ENCODE assay signal across 8 cellular contexts in the genomic region with DNA sequence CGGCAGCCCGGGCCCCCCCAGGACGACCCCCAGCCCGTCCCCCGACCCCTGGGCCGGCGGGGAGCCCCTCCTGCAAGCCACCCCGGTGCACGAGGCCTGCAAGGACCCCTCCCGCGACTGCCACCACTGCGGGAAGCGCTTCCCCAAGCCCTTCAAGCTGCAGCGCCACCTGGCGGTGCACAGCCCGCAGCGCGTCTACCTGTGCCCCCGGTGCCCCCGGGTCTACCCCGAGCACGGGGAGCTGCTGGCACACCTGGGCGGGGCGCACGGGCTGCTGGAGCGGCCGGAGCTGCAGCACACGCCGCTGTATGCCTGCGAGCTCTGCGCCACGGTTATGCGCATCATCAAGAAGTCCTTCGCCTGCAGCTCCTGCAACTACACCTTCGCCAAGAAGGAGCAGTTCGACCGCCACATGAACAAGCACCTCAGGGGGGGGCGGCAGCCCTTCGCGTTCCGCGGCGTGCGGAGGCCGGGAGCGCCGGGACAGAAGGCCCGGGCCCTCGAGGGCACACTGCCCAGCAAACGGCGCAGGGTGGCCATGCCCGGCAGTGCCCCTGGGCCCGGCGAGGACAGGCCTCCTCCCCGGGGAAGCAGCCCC. TPM values are rescaled to one million over a fixed set of nuclear protein-coding genes. Genes with fewer than 3 reads are reported as not detected.
DNase-seq lines count a peak whose midpoint lies in the region; ATAC-seq and TF ChIP-seq lines count a peak whose summit lies in the region.

No MANE protein-coding gene starts in this region.

- BruUV-seq in Calu3 (replicated peaks; lab: Mats Ljungman, UMichigan), result no TSS peak

- WGBS in lung, 2 donors, result 43 to 53% methylated on average over 49 to 55 of the region's 55 CpGs

- H3K27me3 Mint-ChIP-seq in Calu3 (ENCODE audit: unreplicated experiment), result peaks cover 77% of the 10 kb centered on the region
- no peaks in the 10 kb centered on the region for H3K27me3 Mint-ChIP-seq in stimulated activated naive CD8-positive, alpha-beta T cell treated with anti-CD3 and anti-CD28 coated beads, Interleukin-15, amount 100 ng/mL, for 72 hours

- DNase-seq in Calu3 (peak; percentile 87), lung (ENCODE audit: low spot score) (peak; percentile 58), kidney glomerular epithelial cell (lab: John Stamatoyannopoulos, UW) (no peak)
- peak; percentile 41 for DNase-seq in central memory CD4-positive, alpha-beta T cell
- peak; percentile 67 to 72 for DNase-seq in stimulated activated naive CD8-positive, alpha-beta T cell treated with anti-CD3 and anti-CD28 coated beads, Interleukin-15, amount 100 ng/mL, for 72 hours

- H3K36me3 Mint-ChIP-seq in Calu3 (ENCODE audit: insufficient read depth, unreplicated experiment), result no peaks in the 10 kb centered on the region

- CTCF ChIA-PET in Calu3 (lab: Charles Lee), result interaction anchor here (0.6 to 1.6 kb wide), 11 partner anchors 10 to 549 kb away, joined by 3 to 26 read pairs (median 3); no protein-coding TSS in a partner anchor

- no peak overlapping the region for H3K27ac ChIP-seq in lung (ENCODE audit: low read depth in 1 of 2, low read length in 1 of 2)

- no peaks in the 10 kb centered on the region for H3K4me1 Mint-ChIP-seq in Calu3 (ENCODE audit: low read depth, unreplicated experiment)
- no peaks in the 10 kb centered on the region for H3K4me1 Mint-ChIP-seq in stimulated activated naive CD8-positive, alpha-beta T cell treated with anti-CD3 and anti-CD28 coated beads, Interleukin-15, amount 100 ng/mL, for 72 hours

- intact Hi-C loops in Calu3 (cut with micrococcal nuclease; ENCODE audit: unreplicated experiment), result loop anchor here (2.0 to 5.0 kb wide), 2 partner anchors 150 to 243 kb away; no protein-coding TSS in a partner anchor

- H3K9me3 Mint-ChIP-seq in Calu3 (ENCODE audit: low read depth, unreplicated experiment), result no peaks in the 10 kb centered on the region
- no peaks in the 10 kb centered on the region for H3K9me3 Mint-ChIP-seq in stimulated activated naive CD8-positive, alpha-beta T cell treated with anti-CD3 and anti-CD28 coated beads, Interleukin-15, amount 100 ng/mL, for 72 hours

- no peaks in the 10 kb centered on the region for H3K4me1 ChIP-seq in lung (ENCODE audit: control insufficient read depth in 2 of 2, insufficient read depth in 2 of 2, low read length in 2 of 2)

- TF ChIP-seq CTCF in Calu3 (IDR thresholded peaks at IDR 0.05; ENCODE audit: unreplicated experiment) (peak; percentile 95), LNCAP (IDR thresholded peaks at IDR 0.05) (peak; percentile 99), lung (IDR thresholded peaks at IDR 0.05; ENCODE audit: control extremely low read depth, extremely low read depth) (peak; percentile 59)

- H3K36me3 ChIP-seq in lung (ENCODE audit: control insufficient read depth in 2 of 2, insufficient read depth in 2 of 2, low read length in 2 of 2), result no peaks in the 10 kb centered on the region

- H3K4me3 Mint-ChIP-seq in Calu3 (ENCODE audit: low read depth, unreplicated experiment), result no peak overlapping the region
- H3K4me3 Mint-ChIP-seq in stimulated activated naive CD8-positive, alpha-beta T cell treated with anti-CD3 and anti-CD28 coated beads, Interleukin-15, amount 100 ng/mL, for 72 hours, result no peak overlapping the region

- no peaks in the 10 kb centered on the region for H3K9me3 ChIP-seq in lung (ENCODE audit: control insufficient read depth in 2 of 2, insufficient read depth in 1 of 2, low read length in 1 of 2)

- H3K27ac Mint-ChIP-seq in Calu3 (ENCODE audit: unreplicated experiment), result no peak overlapping the region
- no peak overlapping the region for H3K27ac Mint-ChIP-seq in stimulated activated naive CD8-positive, alpha-beta T cell treated with anti-CD3 and anti-CD28 coated beads, Interleukin-15, amount 100 ng/mL, for 72 hours

- H3K27me3 ChIP-seq in lung (ENCODE audit: control insufficient read depth, insufficient read depth), result peaks cover 3% of the 10 kb centered on the region

- ATAC-seq in activated CD4-positive, CD25-positive, alpha-beta regulatory T cell treated with anti-CD3 and anti-CD28 coated beads, Interleukin-2, amount 50 U/mL, for 24 hours, result peak; percentile 72 to 73
- no peak for ATAC-seq in lung (ENCODE audit: insufficient read depth, low FRiP score)
- ATAC-seq in stimulated activated naive CD8-positive, alpha-beta T cell treated with anti-CD3 and anti-CD28 coated beads, Interleukin-15, amount 100 ng/mL, for 72 hours, result peak; percentile 58
- no peak for ATAC-seq in GM19328 (IDR thresholded peaks at IDR 0.05; ENCODE audit: unreplicated experiment)

- no peak overlapping the region for H3K4me3 ChIP-seq in lung

RNA-seq across cellular contexts. Expression of a gene that starts 15.6 kb away (rescaled TPM):
- total RNA-seq in Calu3 (2022) (3.1 and 5.2 TPM in 2 replicates), lung (1 to 10 TPM in 1 of 2 donors, under 1 TPM in 1; 0.57 to 9.0 TPM)
- 1 to 10 TPM; 2.1 to 3.6 TPM for polyA plus RNA-seq in lung

RNA-seq across cellular contexts. Expression of a gene that starts 54.7 kb away (rescaled TPM):
- total RNA-seq in Calu3 (2022), result 0.24 and 0.50 TPM in 2 replicates
- 1 to 10 TPM; 2.2 to 3.0 TPM for total RNA-seq in lung
- under 1 TPM; 0.67 to 0.81 TPM for polyA plus RNA-seq in lung

Comparison
In these comparisons a context has a peak if more than half of its experiments do, and no peak if none do; other contexts are left out.
1. ATAC-seq: peak in activated CD4-positive, CD25-positive, alpha-beta regulatory T cell treated with anti-CD3 and anti-CD28 coated beads, Interleukin-2, amount 50 U/mL, for 24 hours (2 of 2) and stimulated activated naive CD8-positive, alpha-beta T cell treated with anti-CD3 and anti-CD28 coated beads, Interleukin-15, amount 100 ng/mL, for 72 hours (single experiment); none in lung (single experiment) and GM19328 (single experiment).
2. Peak in every context shown above with its lines, with median percentiles within 50 percentile points of each other: CTCF ChIP-seq.